ENCODE assay signal across 18 cellular contexts in the genomic region with DNA sequence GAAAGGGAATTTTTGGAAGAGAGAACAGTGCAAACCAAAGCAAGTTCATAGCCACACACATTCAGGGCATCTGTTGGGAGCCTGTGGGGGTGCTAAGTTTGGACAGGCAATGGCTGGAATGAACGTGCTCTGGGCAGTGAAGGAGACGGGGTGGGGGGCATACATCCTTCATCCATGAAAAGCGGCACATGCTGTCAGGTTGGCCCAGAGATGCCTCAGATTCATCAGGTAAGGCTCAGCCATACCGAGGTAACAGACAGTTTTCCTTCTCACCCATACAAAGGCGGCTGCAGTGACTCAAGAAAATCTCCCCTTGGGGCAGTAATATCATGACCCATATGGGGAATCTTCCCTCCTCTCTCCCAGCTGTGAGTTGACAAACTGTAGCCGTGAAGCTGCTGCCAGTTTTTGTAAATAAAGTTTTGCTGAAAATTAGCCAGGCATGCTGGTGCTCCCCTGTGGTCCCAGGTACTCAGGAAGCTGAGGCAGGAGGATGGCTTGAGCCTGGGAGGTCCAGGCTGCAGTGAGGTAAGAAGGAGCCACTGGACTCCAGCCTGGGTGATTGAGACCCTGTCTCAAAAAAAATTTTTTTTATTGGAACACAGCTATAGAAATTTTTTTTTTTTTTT. TPM values are rescaled to one million over a fixed set of nuclear protein-coding genes. Genes with fewer than 3 reads are reported as not detected.
DNase-seq lines count a peak whose midpoint lies in the region; ATAC-seq and TF ChIP-seq lines count a peak whose summit lies in the region.
"Had no signal": no experiment of that assay in that cellular context is flagged by ENCODE, and none has a peak within 500 bp of the region (broad histone marks: within the 10 kb centered on the region; RNA-seq: fewer than 3 reads in every experiment).

No MANE protein-coding gene starts in this region.

- H3K4me3 Mint-ChIP-seq in activated naive CD4-positive, alpha-beta T cell treated with anti-CD3 and anti-CD28 coated beads, Interleukin-2, amount 10 ng/mL, durations not matched to agents 7 days and 5 days, result peak overlapping the region; percentile 60
- H3K4me3 Mint-ChIP-seq in activated naive CD8-positive, alpha-beta T cell treated with anti-CD3 and anti-CD28 coated beads, Interleukin-2, amount 50 U/mL, for 24 hours, result peak overlapping the region; percentile 75
- H3K4me3 Mint-ChIP-seq: brain had no signal

- no peak for TF ChIP-seq POLR2A in spleen (IDR thresholded peaks at IDR 0.05)

- intact Hi-C loops in spleen (cut with DNase I; ENCODE audit: low total_unique reads), result no loop called here

- peaks cover 17% of the 10 kb centered on the region for H3K9me3 Mint-ChIP-seq in activated naive CD4-positive, alpha-beta T cell treated with anti-CD3 and anti-CD28 coated beads, Interleukin-2, amount 10 ng/mL, durations not matched to agents 7 days and 5 days
- H3K9me3 Mint-ChIP-seq in activated naive CD8-positive, alpha-beta T cell treated with anti-CD3 and anti-CD28 coated beads, Interleukin-2, amount 50 U/mL, for 24 hours, result peaks cover 4% of the 10 kb centered on the region

- peak; percentile 6 for ATAC-seq in activated naive CD8-positive, alpha-beta T cell treated with anti-CD3 and anti-CD28 coated beads, Interleukin-2, amount 50 U/mL, for 24 hours
- no peak for ATAC-seq in HG03280 (IDR thresholded peaks at IDR 0.05; ENCODE audit: unreplicated experiment)

- no peaks in the 10 kb centered on the region for H3K27me3 ChIP-seq in spleen (replicated peaks in 1 of 7)
- H3K27me3 ChIP-seq: thyroid gland had no signal

- CTCF ChIA-PET in activated naive CD4-positive, alpha-beta T cell treated with anti-CD3 and anti-CD28 coated beads, Interleukin-2, amount 10 ng/mL, durations not matched to agents 7 days and 5 days (lab: Charles Lee), result interaction anchor here (0.6 to 3.2 kb wide), 6 partner anchors 9 to 57 kb away, joined by 3 to 11 read pairs (median 3); a partner anchor contains a TSS

- 74 to 88% (median 84%) methylated on average over 6 of the region's 6 CpGs for WGBS in spleen, 5 donors

- peaks cover 21% of the 10 kb centered on the region for H3K36me3 Mint-ChIP-seq in activated naive CD4-positive, alpha-beta T cell treated with anti-CD3 and anti-CD28 coated beads, Interleukin-2, amount 10 ng/mL, durations not matched to agents 7 days and 5 days
- H3K36me3 Mint-ChIP-seq in activated naive CD8-positive, alpha-beta T cell treated with anti-CD3 and anti-CD28 coated beads, Interleukin-2, amount 50 U/mL, for 24 hours (ENCODE audit: low read depth), result peaks cover 3% of the 10 kb centered on the region
- H3K36me3 Mint-ChIP-seq: brain had no signal

- H3K4me1 ChIP-seq in spleen, result peaks cover 17 to 65% (median 36%) of the 10 kb centered on the region in 6 donors

- TF ChIP-seq CTCF in spleen (IDR thresholded peaks at IDR 0.05 in 8 of 11, conservative IDR thresholded peaks at IDR 0.05 in 3 of 11), result no peak
- TF ChIP-seq CTCF in GM10266 (IDR thresholded peaks at IDR 0.05; ENCODE audit: control insufficient read depth, insufficient read depth, low read depth, missing control alignments), result no peak

- H3K9me3 ChIP-seq in KOPT-K1 (ENCODE audit: insufficient read depth, low read length, poor library complexity, severe bottlenecking), result no peaks in the 10 kb centered on the region
- H3K9me3 ChIP-seq in spleen, result no peaks in the 10 kb centered on the region
- H3K9me3 ChIP-seq: thyroid gland had no signal

- H3K36me3 ChIP-seq in KOPT-K1 (ENCODE audit: insufficient read depth, low read length) (no peaks in the 10 kb centered on the region), spleen (no peaks in the 10 kb centered on the region)
- H3K36me3 ChIP-seq: thyroid gland had no signal

- peaks cover 64% of the 10 kb centered on the region for H3K4me1 Mint-ChIP-seq in activated naive CD4-positive, alpha-beta T cell treated with anti-CD3 and anti-CD28 coated beads, Interleukin-2, amount 10 ng/mL, durations not matched to agents 7 days and 5 days
- peaks cover 49% of the 10 kb centered on the region for H3K4me1 Mint-ChIP-seq in activated naive CD8-positive, alpha-beta T cell treated with anti-CD3 and anti-CD28 coated beads, Interleukin-2, amount 50 U/mL, for 24 hours

- H3K27ac ChIP-seq in KOPT-K1 (ENCODE audit: low read depth, low read length, poor library complexity, severe bottlenecking) (peak overlapping the region; percentile 49), spleen (peak overlapping the region in 4 of 8 donors; percentile 31 to 63 (median 48))
- H3K27ac ChIP-seq: coronary artery, RWPE1, thyroid gland had no signal

- H3K4me3 ChIP-seq in spleen, result no peak overlapping the region
- H3K4me3 ChIP-seq: coronary artery, thyroid gland had no signal

- no peak for DNase-seq in activated naive CD4-positive, alpha-beta T cell treated with anti-CD3 and anti-CD28 coated beads, Interleukin-2, amount 10 ng/mL, durations not matched to agents 7 days and 5 days
- DNase-seq in activated naive CD4-positive, alpha-beta T cell treated with anti-CD3 and anti-CD28 coated beads, Interleukin-2, amount 50 U/mL, for 16 hours, result no peak
- no peak for DNase-seq in activated naive CD8-positive, alpha-beta T cell treated with anti-CD3 and anti-CD28 coated beads, Interleukin-2, amount 50 U/mL, for 24 hours
- peak; percentile 28 for DNase-seq in spleen
- no peak for DNase-seq in GM10266 (ENCODE audit: extremely low spot score)
- DNase-seq in NCI-H2171 (lab: John Stamatoyannopoulos, UW), result no peak
- DNase-seq: Karpas-422, NCI-H1048, NCI-H2081 treated with DMSO at 0.1 percent for 48 hours, NCI-H510A treated with DMSO at 0.1 percent for 48 hours, occipital lobe, retina, thyroid gland had no signal

- peak overlapping the region; percentile 96 for H3K27ac Mint-ChIP-seq in activated naive CD4-positive, alpha-beta T cell treated with anti-CD3 and anti-CD28 coated beads, Interleukin-2, amount 10 ng/mL, durations not matched to agents 7 days and 5 days
- H3K27ac Mint-ChIP-seq in activated naive CD8-positive, alpha-beta T cell treated with anti-CD3 and anti-CD28 coated beads, Interleukin-2, amount 50 U/mL, for 24 hours, result peak overlapping the region; percentile 91

- no peaks in the 10 kb centered on the region for H3K27me3 Mint-ChIP-seq in activated naive CD4-positive, alpha-beta T cell treated with anti-CD3 and anti-CD28 coated beads, Interleukin-2, amount 10 ng/mL, durations not matched to agents 7 days and 5 days
- H3K27me3 Mint-ChIP-seq in activated naive CD8-positive, alpha-beta T cell treated with anti-CD3 and anti-CD28 coated beads, Interleukin-2, amount 50 U/mL, for 24 hours, result no peaks in the 10 kb centered on the region
- H3K27me3 Mint-ChIP-seq: brain had no signal

RNA-seq across cellular contexts. Expression of a gene that starts 9.2 kb away (rescaled TPM):
- total RNA-seq in spleen, result 10 to 100 TPM; 28.9 to 91.3 (median 63.8) TPM
- polyA plus RNA-seq in spleen, result 10 to 100 TPM; 42.5 to 54.7 (median 43.8) TPM

RNA-seq across cellular contexts. Expression of a gene that starts 15.6 kb away (rescaled TPM):
- total RNA-seq in spleen, result 10 to 100 TPM in 3 of 7 donors, 1 to 10 TPM in 4; 6.8 to 13.0 (median 8.6) TPM
- 1 to 10 TPM in 2 of 3 donors, under 1 TPM in 1; 0.89 to 2.0 (median 1.1) TPM for polyA plus RNA-seq in spleen

RNA-seq across cellular contexts. Expression of a gene that starts 52.2 kb away (rescaled TPM):
- total RNA-seq in spleen, result 1 to 10 TPM; 1.3 to 3.1 (median 2.7) TPM
- polyA plus RNA-seq in spleen, result 1 to 10 TPM; 2.4 to 2.7 (median 2.5) TPM
